In the genomic region with DNA sequence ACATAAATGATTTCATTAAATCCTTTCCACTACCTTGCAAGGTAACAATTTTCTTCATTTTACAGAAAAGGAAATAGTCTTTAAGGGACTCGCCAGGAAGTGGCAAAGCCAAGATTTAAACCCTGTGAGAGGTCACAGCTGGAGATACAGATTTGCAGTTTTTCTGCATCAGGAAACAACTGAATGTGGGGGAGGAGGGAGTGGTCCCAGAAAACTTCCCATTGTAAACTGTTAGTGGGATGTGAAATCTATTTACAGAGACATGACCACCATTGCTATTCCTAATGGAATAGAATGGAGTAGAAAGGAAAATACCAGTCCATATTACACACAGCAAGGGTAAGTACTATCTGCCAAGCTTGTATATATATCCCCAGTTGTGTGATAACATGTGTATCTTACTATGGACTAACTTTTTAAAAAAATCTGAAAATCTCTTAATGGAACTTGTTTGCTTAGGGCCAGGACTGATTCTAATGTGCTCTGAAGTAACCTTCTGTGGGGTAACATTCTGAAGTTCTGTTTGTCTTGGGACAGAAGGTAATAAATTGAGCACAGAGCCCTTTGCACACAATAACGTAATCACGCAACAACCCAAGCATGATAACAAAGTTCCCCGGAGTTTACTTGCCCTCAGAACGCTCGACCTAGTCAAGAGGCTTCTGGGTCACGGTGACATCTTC, we compare ENCODE assay signal across 2 cellular contexts.
TF ChIP-seq lines count a peak whose summit lies in the region.

No MANE protein-coding gene starts in this region.

TF ChIP-seq in IMR-90, 13 proteins besides CTCF, POLR2A, EP300 and RAD21:
- TF ChIP-seq RCOR1 (IDR thresholded peaks at IDR 0.05; ENCODE audit: insufficient replicate concordance, low read length) = no peak
- no peak for TF ChIP-seq USF2 (IDR thresholded peaks at IDR 0.05; ENCODE audit: low read depth, low read length)
- no peak for TF ChIP-seq ELK1 (IDR thresholded peaks at IDR 0.05; ENCODE audit: borderline replicate concordance, low read depth, low read length)
- no peak for TF ChIP-seq RFX5 (IDR thresholded peaks at IDR 0.05; ENCODE audit: low read depth, low read length)
- TF ChIP-seq CHD1 (IDR thresholded peaks at IDR 0.05; ENCODE audit: low read depth, low read length) = no peak
- no peak for TF ChIP-seq MXI1 (IDR thresholded peaks at IDR 0.05; ENCODE audit: borderline replicate concordance, low read depth, low read length)
- no peak for TF ChIP-seq CEBPB (IDR thresholded peaks at IDR 0.05; ENCODE audit: low read depth, low read length)
- TF ChIP-seq BHLHE40 (IDR thresholded peaks at IDR 0.05; ENCODE audit: low read depth, low read length) = no peak
- no peak for TF ChIP-seq MAFK (IDR thresholded peaks at IDR 0.05; ENCODE audit: low read depth, low read length)
- no peak for TF ChIP-seq MAZ (IDR thresholded peaks at IDR 0.05; ENCODE audit: borderline replicate concordance, low read depth, low read length)
- no peak for TF ChIP-seq NFE2L2 (IDR thresholded peaks at IDR 0.05; ENCODE audit: low read depth, low read length)
- TF ChIP-seq SMC3 (IDR thresholded peaks at IDR 0.05; ENCODE audit: low read depth, low read length) = no peak
- no peak for TF ChIP-seq FOS (IDR thresholded peaks at IDR 0.05; ENCODE audit: low read depth, low read length)

TF ChIP-seq in H1, 55 proteins besides CTCF, POLR2A, EP300 and RAD21:
- TF ChIP-seq SP4 (IDR thresholded peaks at IDR 0.05; ENCODE audit: low read length) = no peak
- TF ChIP-seq HDAC6 (IDR thresholded peaks at IDR 0.05; ENCODE audit: low read depth, low read length) = no peak
- TF ChIP-seq SUZ12 (IDR thresholded peaks at IDR 0.05; ENCODE audit: low read length) = no peak
- no peak for TF ChIP-seq PHF8 (conservative IDR thresholded peaks at IDR 0.05; ENCODE audit: low read depth, low read length)
- TF ChIP-seq KDM5A (IDR thresholded peaks at IDR 0.05; ENCODE audit: low read length) = no peak
- TF ChIP-seq, protein P1, sequence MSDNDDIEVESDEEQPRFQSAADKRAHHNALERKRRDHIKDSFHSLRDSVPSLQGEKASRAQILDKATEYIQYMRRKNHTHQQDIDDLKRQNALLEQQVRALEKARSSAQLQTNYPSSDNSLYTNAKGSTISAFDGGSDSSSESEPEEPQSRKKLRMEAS (IDR thresholded peaks at IDR 0.05) = no peak
- TF ChIP-seq KDM1A (IDR thresholded peaks at IDR 0.05; ENCODE audit: borderline replicate concordance, low read length) = no peak
- TF ChIP-seq, protein P2, sequence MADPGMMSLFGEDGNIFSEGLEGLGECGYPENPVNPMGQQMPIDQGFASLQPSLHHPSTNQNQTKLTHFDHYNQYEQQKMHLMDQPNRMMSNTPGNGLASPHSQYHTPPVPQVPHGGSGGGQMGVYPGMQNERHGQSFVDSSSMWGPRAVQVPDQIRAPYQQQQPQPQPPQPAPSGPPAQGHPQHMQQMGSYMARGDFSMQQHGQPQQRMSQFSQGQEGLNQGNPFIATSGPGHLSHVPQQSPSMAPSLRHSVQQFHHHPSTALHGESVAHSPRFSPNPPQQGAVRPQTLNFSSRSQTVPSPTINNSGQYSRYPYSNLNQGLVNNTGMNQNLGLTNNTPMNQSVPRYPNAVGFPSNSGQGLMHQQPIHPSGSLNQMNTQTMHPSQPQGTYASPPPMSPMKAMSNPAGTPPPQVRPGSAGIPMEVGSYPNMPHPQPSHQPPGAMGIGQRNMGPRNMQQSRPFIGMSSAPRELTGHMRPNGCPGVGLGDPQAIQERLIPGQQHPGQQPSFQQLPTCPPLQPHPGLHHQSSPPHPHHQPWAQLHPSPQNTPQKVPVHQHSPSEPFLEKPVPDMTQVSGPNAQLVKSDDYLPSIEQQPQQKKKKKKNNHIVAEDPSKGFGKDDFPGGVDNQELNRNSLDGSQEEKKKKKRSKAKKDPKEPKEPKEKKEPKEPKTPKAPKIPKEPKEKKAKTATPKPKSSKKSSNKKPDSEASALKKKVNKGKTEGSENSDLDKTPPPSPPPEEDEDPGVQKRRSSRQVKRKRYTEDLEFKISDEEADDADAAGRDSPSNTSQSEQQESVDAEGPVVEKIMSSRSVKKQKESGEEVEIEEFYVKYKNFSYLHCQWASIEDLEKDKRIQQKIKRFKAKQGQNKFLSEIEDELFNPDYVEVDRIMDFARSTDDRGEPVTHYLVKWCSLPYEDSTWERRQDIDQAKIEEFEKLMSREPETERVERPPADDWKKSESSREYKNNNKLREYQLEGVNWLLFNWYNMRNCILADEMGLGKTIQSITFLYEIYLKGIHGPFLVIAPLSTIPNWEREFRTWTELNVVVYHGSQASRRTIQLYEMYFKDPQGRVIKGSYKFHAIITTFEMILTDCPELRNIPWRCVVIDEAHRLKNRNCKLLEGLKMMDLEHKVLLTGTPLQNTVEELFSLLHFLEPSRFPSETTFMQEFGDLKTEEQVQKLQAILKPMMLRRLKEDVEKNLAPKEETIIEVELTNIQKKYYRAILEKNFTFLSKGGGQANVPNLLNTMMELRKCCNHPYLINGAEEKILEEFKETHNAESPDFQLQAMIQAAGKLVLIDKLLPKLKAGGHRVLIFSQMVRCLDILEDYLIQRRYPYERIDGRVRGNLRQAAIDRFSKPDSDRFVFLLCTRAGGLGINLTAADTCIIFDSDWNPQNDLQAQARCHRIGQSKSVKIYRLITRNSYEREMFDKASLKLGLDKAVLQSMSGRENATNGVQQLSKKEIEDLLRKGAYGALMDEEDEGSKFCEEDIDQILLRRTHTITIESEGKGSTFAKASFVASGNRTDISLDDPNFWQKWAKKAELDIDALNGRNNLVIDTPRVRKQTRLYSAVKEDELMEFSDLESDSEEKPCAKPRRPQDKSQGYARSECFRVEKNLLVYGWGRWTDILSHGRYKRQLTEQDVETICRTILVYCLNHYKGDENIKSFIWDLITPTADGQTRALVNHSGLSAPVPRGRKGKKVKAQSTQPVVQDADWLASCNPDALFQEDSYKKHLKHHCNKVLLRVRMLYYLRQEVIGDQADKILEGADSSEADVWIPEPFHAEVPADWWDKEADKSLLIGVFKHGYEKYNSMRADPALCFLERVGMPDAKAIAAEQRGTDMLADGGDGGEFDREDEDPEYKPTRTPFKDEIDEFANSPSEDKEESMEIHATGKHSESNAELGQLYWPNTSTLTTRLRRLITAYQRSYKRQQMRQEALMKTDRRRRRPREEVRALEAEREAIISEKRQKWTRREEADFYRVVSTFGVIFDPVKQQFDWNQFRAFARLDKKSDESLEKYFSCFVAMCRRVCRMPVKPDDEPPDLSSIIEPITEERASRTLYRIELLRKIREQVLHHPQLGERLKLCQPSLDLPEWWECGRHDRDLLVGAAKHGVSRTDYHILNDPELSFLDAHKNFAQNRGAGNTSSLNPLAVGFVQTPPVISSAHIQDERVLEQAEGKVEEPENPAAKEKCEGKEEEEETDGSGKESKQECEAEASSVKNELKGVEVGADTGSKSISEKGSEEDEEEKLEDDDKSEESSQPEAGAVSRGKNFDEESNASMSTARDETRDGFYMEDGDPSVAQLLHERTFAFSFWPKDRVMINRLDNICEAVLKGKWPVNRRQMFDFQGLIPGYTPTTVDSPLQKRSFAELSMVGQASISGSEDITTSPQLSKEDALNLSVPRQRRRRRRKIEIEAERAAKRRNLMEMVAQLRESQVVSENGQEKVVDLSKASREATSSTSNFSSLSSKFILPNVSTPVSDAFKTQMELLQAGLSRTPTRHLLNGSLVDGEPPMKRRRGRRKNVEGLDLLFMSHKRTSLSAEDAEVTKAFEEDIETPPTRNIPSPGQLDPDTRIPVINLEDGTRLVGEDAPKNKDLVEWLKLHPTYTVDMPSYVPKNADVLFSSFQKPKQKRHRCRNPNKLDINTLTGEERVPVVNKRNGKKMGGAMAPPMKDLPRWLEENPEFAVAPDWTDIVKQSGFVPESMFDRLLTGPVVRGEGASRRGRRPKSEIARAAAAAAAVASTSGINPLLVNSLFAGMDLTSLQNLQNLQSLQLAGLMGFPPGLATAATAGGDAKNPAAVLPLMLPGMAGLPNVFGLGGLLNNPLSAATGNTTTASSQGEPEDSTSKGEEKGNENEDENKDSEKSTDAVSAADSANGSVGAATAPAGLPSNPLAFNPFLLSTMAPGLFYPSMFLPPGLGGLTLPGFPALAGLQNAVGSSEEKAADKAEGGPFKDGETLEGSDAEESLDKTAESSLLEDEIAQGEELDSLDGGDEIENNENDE (IDR thresholded peaks at IDR 0.05; ENCODE audit: insufficient replicate concordance, low read length) = no peak
- no peak for TF ChIP-seq KDM4A (IDR thresholded peaks at IDR 0.05; ENCODE audit: low read depth, low read length, severe bottlenecking)
- TF ChIP-seq SP2 (IDR thresholded peaks at IDR 0.05; ENCODE audit: low read length) = no peak
